Comparison of ENCODE assay signal across 12 cellular contexts in the genomic region with DNA sequence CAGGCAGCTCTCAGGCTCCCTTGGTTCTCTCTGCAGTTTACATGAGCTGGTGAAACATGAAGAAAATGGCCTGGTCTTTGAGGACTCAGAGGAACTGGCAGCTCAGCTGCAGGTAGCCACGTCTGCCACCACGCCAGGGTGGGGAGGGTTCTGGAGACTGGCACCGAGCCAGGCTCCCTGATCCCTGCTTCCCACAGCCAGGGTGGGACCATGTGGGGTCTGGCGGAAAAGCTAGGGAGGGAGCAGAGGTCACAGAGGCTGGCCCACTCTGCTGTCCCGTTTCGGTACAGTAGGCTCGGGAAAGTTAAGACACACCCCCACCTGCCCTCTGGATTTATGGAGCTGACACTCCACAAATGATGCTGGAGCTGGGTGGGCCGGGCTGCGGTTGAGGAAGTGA. TPM values are rescaled to one million over a fixed set of nuclear protein-coding genes. Genes with fewer than 3 reads are reported as not detected.
DNase-seq lines count a peak whose midpoint lies in the region; ATAC-seq, FAIRE-seq and TF ChIP-seq lines count a peak whose summit lies in the region.
"Not testable (repeated sequence)": the region's sequence is repeated elsewhere in the genome, so short reads cannot be mapped to it uniquely, and the experiment has no call there.
"Had no signal": no experiment of that assay in that cellular context is flagged by ENCODE, and none has a peak within 500 bp of the region (broad histone marks: within the 10 kb centered on the region; RNA-seq: fewer than 3 reads in every experiment).

No MANE protein-coding gene starts in this region.

- not testable (repeated sequence) for H3K9me1 ChIP-seq in K562 (ENCODE audit: control insufficient read depth, insufficient read depth, low read length)

- FAIRE-seq in K562 (lab: Jason Lieb, UNC) = not testable (repeated sequence)

- not testable (repeated sequence) for TF ChIP-seq EP300 in K562 (IDR thresholded peaks at IDR 0.05; ENCODE audit: low read length)

- DNase-seq in T-helper 17 cell; K562 (ENCODE audit: extremely low read depth in 1 of 4, low spot score in 3 of 4): not testable (repeated sequence)
- DNase-seq in right cardiac atrium (peak in 2 of 3 donors; percentile 52 to 55), spleen (peak; percentile 38)

- not testable (repeated sequence) for H3K4me3 ChIP-seq in K562; right cardiac atrium (ENCODE audit: low read length); spleen

- H3K4me1 Mint-ChIP-seq in T-helper 17 cell = not testable (repeated sequence)

- not testable (repeated sequence) for H3K27me3 Mint-ChIP-seq in T-helper 17 cell

- in situ Hi-C loops in K562 (cut with MboI) = not testable (repeated sequence)

- not testable (repeated sequence) for H3K4me1 ChIP-seq in K562 (replicated peaks in 1 of 2; ENCODE audit: control insufficient read depth in 2 of 2, insufficient read depth in 2 of 2, low read length in 2 of 2); right cardiac atrium (ENCODE audit: control insufficient read depth, insufficient read depth, low read length); spleen

- CTCF ChIA-PET in K562 (lab: Yijun Ruan, JAX; ENCODE audit: low intra/inter-chr PET ratio) = not testable (repeated sequence)

- H3K4me3 Mint-ChIP-seq in T-helper 17 cell = not testable (repeated sequence)

- peaks cover 29% of the 10 kb centered on the region; the same call in 1 of the 3 replicates for H3K36me3 ChIP-seq in K562 (ENCODE audit: control insufficient read depth, insufficient read depth, low read length)
- H3K36me3 ChIP-seq in spleen = peaks cover 0 to 95% (median 46%) of the 10 kb centered on the region in 6 donors

- intact Hi-C loops in K562 (cut with micrococcal nuclease); right cardiac atrium (cut with DNase I); spleen (cut with DNase I; ENCODE audit: low total_unique reads): not testable (repeated sequence)

- H3K79me2 ChIP-seq in K562 (ENCODE audit: control insufficient read depth, insufficient read depth, low read length) = not testable (repeated sequence)

- TF ChIP-seq RAD21 in K562 (CRISPR knock-in tag; conservative IDR thresholded peaks at IDR 0.05 in 1 of 2, IDR thresholded peaks at IDR 0.05 in 1 of 2) = not testable (repeated sequence)

- H2AFZ ChIP-seq in K562 (ENCODE audit: low read depth, low read length) = not testable (repeated sequence)

- BruUV-seq in K562 (replicated peaks; lab: Mats Ljungman, UMichigan) = not testable (repeated sequence)

- not testable (repeated sequence) for TF ChIP-seq CTCF in K562 (IDR thresholded peaks at IDR 0.05 in 2 of 3, conservative IDR thresholded peaks at IDR 0.05 in 1 of 3; ENCODE audit: insufficient read depth in 2 of 3, low read depth in 1 of 3, low read length in 3 of 3); spleen (IDR thresholded peaks at IDR 0.05 in 8 of 11, conservative IDR thresholded peaks at IDR 0.05 in 3 of 11)

- POLR2A ChIA-PET in K562 (lab: Yijun Ruan, JAX) = not testable (repeated sequence)

- H3K9ac ChIP-seq in K562 (ENCODE audit: insufficient read depth in 1 of 2, low read depth in 2 of 2, low read length in 2 of 2) = not testable (repeated sequence)

- not testable (repeated sequence) for H3K36me3 Mint-ChIP-seq in T-helper 17 cell (ENCODE audit: low read depth)

- not testable (repeated sequence) for H3K27me3 ChIP-seq in K562 (ENCODE audit: control insufficient read depth in 2 of 2, insufficient read depth in 2 of 2, low read length in 2 of 2); right cardiac atrium (ENCODE audit: control insufficient read depth, insufficient read depth); spleen (replicated peaks in 1 of 7)

- not testable (repeated sequence) for H3K4me2 ChIP-seq in K562 (ENCODE audit: insufficient read depth, low read length)

- not testable (repeated sequence) for TF ChIP-seq POLR2A in K562 (conservative IDR thresholded peaks at IDR 0.05); spleen (IDR thresholded peaks at IDR 0.05)

- peak overlapping the region; percentile 68 for H3K27ac Mint-ChIP-seq in T-helper 17 cell

- H3K27ac ChIP-seq in K562 (ENCODE audit: extremely low read depth, low read depth, low read length); right cardiac atrium (ENCODE audit: low read length); spleen: not testable (repeated sequence)

- H4K20me1 ChIP-seq in K562 (replicated peaks; ENCODE audit: control insufficient read depth, insufficient read depth, low read length) = not testable (repeated sequence)

- not testable (repeated sequence) for H3K9me3 ChIP-seq in T-helper 17 cell (ENCODE audit: control insufficient read depth, low read length, poor library complexity, severe bottlenecking); K562 (replicated peaks; ENCODE audit: control insufficient read depth, insufficient read depth, low read depth, low read length); right cardiac atrium (ENCODE audit: control insufficient read depth, low read length); spleen

- 89% methylated on average over 5 of the region's 9 CpGs for WGBS in K562 (ENCODE audit: insufficient coverage, low coverage, missing lambda C conversion rate)
- 87% methylated on average over 9 of the region's 9 CpGs for WGBS in right cardiac atrium
- 90 to 96% (median 91%) methylated on average over 9 of the region's 9 CpGs for WGBS in spleen, 5 donors

- ATAC-seq in T-helper 17 cell, K562, right cardiac atrium: not testable (repeated sequence)

RNA-seq across cellular contexts. Expression of gene ALG1, which starts 12.0 kb away (rescaled TPM):
- total RNA-seq in T-helper 17 cell (10 to 100 TPM; 10.0 to 10.3 TPM), K562 (2014; rRNA removed) (18.9 and 23.8 TPM in 2 replicates), K562 (2014; rRNA removed; fragmentation: Illumina TruSeq; extraction: Trizol) (10.7 and 12.3 TPM in 2 replicates), K562 (2015; rRNA removed; fragmentation: Illumina TruSeq; extraction: Trizol) (14.6 and 17.8 TPM in 2 replicates), K562 (2021) (20.8 and 26.4 TPM in 2 replicates), right cardiac atrium (10 to 100 TPM in 2 of 4 donors, 1 to 10 TPM in 2; 9.3 to 11.4 (median 10.1) TPM), spleen (10 to 100 TPM; 18.4 to 46.2 (median 24.8) TPM)
- total RNA-seq in K562 (2011; cell fraction: chromatin; rRNA removed; ENCODE audit: low replicate concordance) = 31.7 and 67.7 TPM in 2 replicates
- 75.3 and 79.9 TPM in 2 replicates for total RNA-seq in K562 (2011; cell fraction: nucleolus; rRNA removed)
- total RNA-seq in K562 (2011; cell fraction: nucleoplasm; rRNA removed) = 52.8 and 55.5 TPM in 2 replicates
- polyA plus RNA-seq in K562 (2011; rRNA removed) (15.0 and 19.9 TPM in 2 replicates), K562 (2014; fragmentation: Illumina TruSeq; extraction: Trizol) (18.3 and 19.0 TPM in 2 replicates), K562 (2014; fragmentation: Nextera tagmentation; extraction: Ambion mirVana) (1 to 10 TPM; 1.1 to 2.8 TPM), K562 (2014; rRNA removed) (18.3 and 18.8 TPM in 2 replicates), right cardiac atrium (8.0 TPM), spleen (10 to 100 TPM; 13.0 to 18.6 (median 17.0) TPM)
- polyA plus RNA-seq in K562 (2011; cell fraction: cytosol; rRNA removed) = 17.8 and 33.7 TPM in 2 replicates
- polyA plus RNA-seq in K562 (2011; cell fraction: nucleus; rRNA removed) = 19.2 and 25.1 TPM in 2 replicates
- polyA plus RNA-seq in K562 (2012) = 15.1 and 16.1 TPM in 2 replicates
- 16.8 and 31.2 TPM in 2 replicates for polyA minus RNA-seq in K562 (2011; rRNA and poly(A)+ RNA removed)
- 9.7 and 14.6 TPM in 2 replicates for polyA minus RNA-seq in K562 (2011; cell fraction: cytosol; rRNA and poly(A)+ RNA removed)
- 13.5 and 16.3 TPM in 2 replicates for polyA minus RNA-seq in K562 (2011; cell fraction: nucleus; rRNA and poly(A)+ RNA removed)

RNA-seq across cellular contexts. Expression of gene EEF2KMT, which starts 13.9 kb away (rescaled TPM):
- total RNA-seq in T-helper 17 cell = 1 to 10 TPM; 4.4 to 6.0 TPM
- 7.8 and 18.5 TPM in 2 replicates for total RNA-seq in K562 (2011; cell fraction: chromatin; rRNA removed; ENCODE audit: low replicate concordance)
- total RNA-seq in K562 (2011; cell fraction: nucleolus; rRNA removed) = 14.2 and 21.7 TPM in 2 replicates
- total RNA-seq in K562 (2011; cell fraction: nucleoplasm; rRNA removed) = 11.4 and 11.5 TPM in 2 replicates
- total RNA-seq in K562 (2014; rRNA removed) = 19.5 and 26.2 TPM in 2 replicates
- 10.3 and 10.4 TPM in 2 replicates for total RNA-seq in K562 (2014; rRNA removed; fragmentation: Illumina TruSeq; extraction: Trizol)
- 12.8 and 13.8 TPM in 2 replicates for total RNA-seq in K562 (2015; rRNA removed; fragmentation: Illumina TruSeq; extraction: Trizol)
- total RNA-seq in K562 (2021) = 22.7 and 25.3 TPM in 2 replicates
- 7.8 and 8.4 TPM in 2 replicates for polyA plus RNA-seq in K562 (2011; rRNA removed)
- 7.0 and 26.1 TPM in 2 replicates for polyA plus RNA-seq in K562 (2011; cell fraction: cytosol; rRNA removed)
- 9.8 and 25.4 TPM in 2 replicates for polyA plus RNA-seq in K562 (2011; cell fraction: nucleus; rRNA removed)
- polyA plus RNA-seq in K562 (2012) = 11.7 and 17.5 TPM in 2 replicates
- 15.6 and 16.5 TPM in 2 replicates for polyA plus RNA-seq in K562 (2014; fragmentation: Illumina TruSeq; extraction: Trizol)
- 1 to 10 TPM; 4.2 to 8.9 TPM for polyA plus RNA-seq in K562 (2014; fragmentation: Nextera tagmentation; extraction: Ambion mirVana)
- 13.3 and 19.1 TPM in 2 replicates for polyA plus RNA-seq in K562 (2014; rRNA removed)
- polyA minus RNA-seq in K562 (2011; rRNA and poly(A)+ RNA removed) = 3.6 and 7.5 TPM in 2 replicates
- polyA minus RNA-seq in K562 (2011; cell fraction: cytosol; rRNA and poly(A)+ RNA removed) = 9.0 TPM in 2 replicates
- polyA minus RNA-seq in K562 (2011; cell fraction: nucleus; rRNA and poly(A)+ RNA removed) = 10.0 and 11.4 TPM in 2 replicates
- total RNA-seq in right cardiac atrium = 1 to 10 TPM; 4.6 to 6.9 (median 5.6) TPM
- 4.4 TPM for polyA plus RNA-seq in right cardiac atrium
- 10 to 100 TPM in 1 of 7 donors, 1 to 10 TPM in 6; 5.8 to 11.7 (median 7.6) TPM for total RNA-seq in spleen
- polyA plus RNA-seq in spleen = 1 to 10 TPM; 4.5 to 7.8 (median 6.7) TPM

RNA-seq across cellular contexts. Expression of gene C16orf89, which starts 17.9 kb away (rescaled TPM):
- total RNA-seq in T-helper 17 cell = not detected
- not detected in 2 replicates for total RNA-seq in K562 (2011; cell fraction: chromatin; rRNA removed; ENCODE audit: low replicate concordance)
- total RNA-seq in K562 (2011; cell fraction: nucleolus; rRNA removed) = not detected in 2 replicates
- total RNA-seq in K562 (2011; cell fraction: nucleoplasm; rRNA removed) = not detected in 2 replicates
- total RNA-seq in K562 (2014; rRNA removed) = not detected in 2 replicates
- total RNA-seq in K562 (2014; rRNA removed; fragmentation: Illumina TruSeq; extraction: Trizol) = not detected in 2 replicates
- total RNA-seq in K562 (2015; rRNA removed; fragmentation: Illumina TruSeq; extraction: Trizol) = not detected in 2 replicates
- not detected in 2 replicates for total RNA-seq in K562 (2021)
- not detected in 2 replicates for polyA plus RNA-seq in K562 (2011; rRNA removed)
- not detected in 2 replicates for polyA plus RNA-seq in K562 (2011; cell fraction: cytosol; rRNA removed)
- not detected in 2 replicates for polyA plus RNA-seq in K562 (2011; cell fraction: nucleus; rRNA removed)
- polyA plus RNA-seq in K562 (2012) = not detected in 2 replicates
- not detected in 2 replicates for polyA plus RNA-seq in K562 (2014; fragmentation: Illumina TruSeq; extraction: Trizol)
- polyA plus RNA-seq in K562 (2014; fragmentation: Nextera tagmentation; extraction: Ambion mirVana) = not detected
- polyA plus RNA-seq in K562 (2014; rRNA removed) = not detected in 2 replicates
- not detected in 2 replicates for polyA minus RNA-seq in K562 (2011; rRNA and poly(A)+ RNA removed)
- polyA minus RNA-seq in K562 (2011; cell fraction: cytosol; rRNA and poly(A)+ RNA removed) = not detected in 2 replicates
- polyA minus RNA-seq in K562 (2011; cell fraction: nucleus; rRNA and poly(A)+ RNA removed) = not detected in 2 replicates
- 1 to 10 TPM; 3.2 to 9.7 (median 6.8) TPM for total RNA-seq in right cardiac atrium
- 10.9 TPM for polyA plus RNA-seq in right cardiac atrium
- total RNA-seq in spleen = 1 to 10 TPM in 4 of 7 donors, under 1 TPM in 2, not detected in 1; 0.34 to 2.5 (median 1.5) TPM
- polyA plus RNA-seq in spleen = 1 to 10 TPM; 1.7 to 5.7 (median 4.0) TPM
- total RNA-seq: A673; CD4-positive, alpha-beta memory T cell; CD4-positive, CD25-positive, alpha-beta regulatory T cell; CD8-positive, alpha-beta memory T cell; Daoy; G401; GM12878 had no signal
- polyA plus RNA-seq: CD14-positive monocyte; CD4-positive, alpha-beta memory T cell; CD4-positive, CD25-positive, alpha-beta regulatory T cell; CD8-positive, alpha-beta memory T cell; GM12878 had no signal

RNA-seq across cellular contexts. Expression of gene NAGPA, which starts 49.9 kb away (rescaled TPM):
- total RNA-seq in T-helper 17 cell = 10 to 100 TPM; 25.8 to 36.1 TPM
- total RNA-seq in K562 (2011; cell fraction: chromatin; rRNA removed; ENCODE audit: low replicate concordance) = 9.5 and 17.8 TPM in 2 replicates
- 19.6 and 28.9 TPM in 2 replicates for total RNA-seq in K562 (2011; cell fraction: nucleolus; rRNA removed)
- 16.7 and 17.6 TPM in 2 replicates for total RNA-seq in K562 (2011; cell fraction: nucleoplasm; rRNA removed)
- 12.5 and 12.7 TPM in 2 replicates for total RNA-seq in K562 (2014; rRNA removed)
- 3.0 and 3.8 TPM in 2 replicates for total RNA-seq in K562 (2014; rRNA removed; fragmentation: Illumina TruSeq; extraction: Trizol)
- total RNA-seq in K562 (2015; rRNA removed; fragmentation: Illumina TruSeq; extraction: Trizol) = 6.9 and 7.2 TPM in 2 replicates
- total RNA-seq in K562 (2021) = 11.9 and 12.8 TPM in 2 replicates
- polyA plus RNA-seq in K562 (2011; rRNA removed) = 3.8 and 4.5 TPM in 2 replicates
- 6.3 and 14.1 TPM in 2 replicates for polyA plus RNA-seq in K562 (2011; cell fraction: cytosol; rRNA removed)
- polyA plus RNA-seq in K562 (2011; cell fraction: nucleus; rRNA removed) = 11.2 and 19.4 TPM in 2 replicates
- polyA plus RNA-seq in K562 (2012) = 6.5 and 8.8 TPM in 2 replicates
- polyA plus RNA-seq in K562 (2014; fragmentation: Illumina TruSeq; extraction: Trizol) = 4.6 and 8.6 TPM in 2 replicates
- polyA plus RNA-seq in K562 (2014; fragmentation: Nextera tagmentation; extraction: Ambion mirVana) = under 1 TPM; 0.15 to 0.53 TPM
- polyA plus RNA-seq in K562 (2014; rRNA removed) = 11.1 and 12.7 TPM in 2 replicates
- polyA minus RNA-seq in K562 (2011; rRNA and poly(A)+ RNA removed) = 2.8 and 5.7 TPM in 2 replicates
- 5.6 and 6.1 TPM in 2 replicates for polyA minus RNA-seq in K562 (2011; cell fraction: cytosol; rRNA and poly(A)+ RNA removed)
- polyA minus RNA-seq in K562 (2011; cell fraction: nucleus; rRNA and poly(A)+ RNA removed) = 7.6 and 9.0 TPM in 2 replicates
- total RNA-seq in right cardiac atrium = 10 to 100 TPM in 1 of 4 donors, 1 to 10 TPM in 3; 6.0 to 10.0 (median 7.8) TPM
- 5.3 TPM for polyA plus RNA-seq in right cardiac atrium
- total RNA-seq in spleen = 10 to 100 TPM; 16.2 to 41.8 (median 25.4) TPM
- 10 to 100 TPM; 11.8 to 17.7 (median 14.8) TPM for polyA plus RNA-seq in spleen
